Comparison of ENCODE assay signal across 14 cellular contexts in the genomic region with DNA sequence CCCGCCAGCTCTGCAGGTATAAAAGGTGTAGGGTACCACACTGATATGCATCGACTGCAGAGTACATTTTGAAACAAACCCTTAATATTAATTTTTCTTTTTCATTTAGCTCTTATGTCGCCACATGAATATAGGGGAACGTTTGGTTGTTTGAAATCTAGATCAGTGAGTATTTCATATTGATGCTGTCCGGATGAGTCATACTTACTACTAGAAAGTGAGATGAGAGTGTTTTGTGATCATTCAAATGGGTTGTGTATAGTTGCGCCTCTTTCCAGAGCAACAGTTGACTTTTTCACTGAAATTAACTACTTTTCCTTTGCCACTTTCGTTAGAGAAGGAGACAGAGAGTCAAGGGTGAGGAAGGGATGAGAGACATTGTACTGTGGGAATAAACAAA. TPM values are rescaled to one million over a fixed set of nuclear protein-coding genes. Genes with fewer than 3 reads are reported as not detected.
DNase-seq lines count a peak whose midpoint lies in the region; ATAC-seq and TF ChIP-seq lines count a peak whose summit lies in the region.
"Had no signal": no experiment of that assay in that cellular context is flagged by ENCODE, and none has a peak within 500 bp of the region (broad histone marks: within the 10 kb centered on the region; RNA-seq: fewer than 3 reads in every experiment).

No MANE protein-coding gene starts in this region.

- peaks cover 48% of the 10 kb centered on the region; the same call in 1 of the 2 replicates for H3K79me2 ChIP-seq in SK-N-SH (ENCODE audit: insufficient read depth)

- H3K36me3 Mint-ChIP-seq in endothelial cell (ENCODE audit: low read depth, unreplicated experiment) = peaks cover 25% of the 10 kb centered on the region

- DNase-seq in left ventricle myocardium inferior = no peak
- DNase-seq in Right ventricle myocardium superior = no peak
- no peak for DNase-seq in SK-N-SH
- DNase-seq in endothelial cell (ENCODE audit: low spot score) = no peak
- DNase-seq in mucosa of descending colon = no peak
- DNase-seq: 8988T; ACHN; CD4-positive, CD25-positive, alpha-beta regulatory T cell; DMS79 had no signal

- no peak overlapping the region for H3K27ac Mint-ChIP-seq in endothelial cell (ENCODE audit: unreplicated experiment)

- H3K4me1 Mint-ChIP-seq in endothelial cell (ENCODE audit: unreplicated experiment) = peaks cover 8% of the 10 kb centered on the region
- H3K4me1 Mint-ChIP-seq: CD4-positive, CD25-positive, alpha-beta regulatory T cell had no signal

- intact Hi-C loops in left ventricle myocardium inferior (cut with micrococcal nuclease) (no loop called here), Right ventricle myocardium superior (cut with DNase I) (no loop called here), mucosa of descending colon (cut with DNase I, micrococcal nuclease) (no loop called here)

- TF ChIP-seq CTCF in left ventricle myocardium inferior (IDR thresholded peaks at IDR 0.05; ENCODE audit: borderline replicate concordance) (no peak), SK-N-SH (IDR thresholded peaks at IDR 0.05) (no peak), endothelial cell (IDR thresholded peaks at IDR 0.05; ENCODE audit: unreplicated experiment) (no peak), mucosa of descending colon (IDR thresholded peaks at IDR 0.05) (no peak)

- POLR2A ChIA-PET in SK-N-SH (lab: Yijun Ruan, JAX) = no interaction called here

- H3K4me3 Mint-ChIP-seq in endothelial cell (ENCODE audit: unreplicated experiment) = peak overlapping the region; percentile 37
- H3K4me3 Mint-ChIP-seq: CD4-positive, CD25-positive, alpha-beta regulatory T cell had no signal

- CTCF ChIA-PET in SK-N-SH (lab: Yijun Ruan, JAX) = no interaction called here

- TF ChIP-seq EP300 in SK-N-SH (IDR thresholded peaks at IDR 0.05; ENCODE audit: borderline replicate concordance in 1 of 2, low read depth in 1 of 2, low read length in 1 of 2) = no peak

- H3K27me3 ChIP-seq in left ventricle myocardium inferior (ENCODE audit: low read depth) = no peaks in the 10 kb centered on the region
- H3K27me3 ChIP-seq in SK-N-SH (ENCODE audit: insufficient read depth) = no peaks in the 10 kb centered on the region
- H3K27me3 ChIP-seq: BLaER1 treated with 17β-estradiol and CSF1 and Interleukin-3, amounts not matched to agents 10 nM and 100 nM had no signal

- no peaks in the 10 kb centered on the region for H3K9me2 ChIP-seq in SK-N-SH

- no peaks in the 10 kb centered on the region for H3F3A ChIP-seq in SK-N-SH (replicated peaks; ENCODE audit: insufficient read depth)

- H3K9ac ChIP-seq in SK-N-SH = no peak overlapping the region
- H3K9ac ChIP-seq: BLaER1 treated with 17β-estradiol and CSF1 and Interleukin-3, amounts not matched to agents 10 nM and 100 nM had no signal

- H3K4me3 ChIP-seq in left ventricle myocardium inferior = no peak overlapping the region
- H3K4me3 ChIP-seq in SK-N-SH (ENCODE audit: low read depth in 2 of 2, low read length in 1 of 2) = no peak overlapping the region
- no peak overlapping the region for H3K4me3 ChIP-seq in mucosa of descending colon
- H3K4me3 ChIP-seq: BLaER1 treated with 17β-estradiol and CSF1 and Interleukin-3, amounts not matched to agents 10 nM and 100 nM; HAP-1 had no signal

- H3K9me3 ChIP-seq in left ventricle myocardium inferior (replicated peaks) (no peaks in the 10 kb centered on the region), SK-N-SH (no peaks in the 10 kb centered on the region), mucosa of descending colon (no peaks in the 10 kb centered on the region)
- H3K9me3 ChIP-seq: BLaER1 treated with 17β-estradiol and CSF1 and Interleukin-3, amounts not matched to agents 10 nM and 100 nM; HAP-1 had no signal

- peaks cover 8% of the 10 kb centered on the region for H3K9me3 Mint-ChIP-seq in endothelial cell (ENCODE audit: unreplicated experiment)

- H4K20me1 ChIP-seq in SK-N-SH (ENCODE audit: insufficient read depth) = peaks cover 15% of the 10 kb centered on the region; the same call in 1 of the 2 replicates
- H4K20me1 ChIP-seq: BLaER1 treated with 17β-estradiol and CSF1 and Interleukin-3, amounts not matched to agents 10 nM and 100 nM had no signal

- peaks cover 2% of the 10 kb centered on the region for H3K27me3 Mint-ChIP-seq in endothelial cell (ENCODE audit: unreplicated experiment)

- H3K27ac ChIP-seq in left ventricle myocardium inferior (replicated peaks) (peak overlapping the region; percentile 80), SK-N-SH (ENCODE audit: low read depth in 2 of 2, low read length in 1 of 2) (no peak overlapping the region)
- H3K27ac ChIP-seq: BLaER1 treated with 17β-estradiol and CSF1 and Interleukin-3, amounts not matched to agents 10 nM and 100 nM; HL-60 had no signal

- H3K36me3 ChIP-seq in left ventricle myocardium inferior = no peaks in the 10 kb centered on the region
- peaks cover 4 to 6% of the 10 kb centered on the region in 2 experiments for H3K36me3 ChIP-seq in SK-N-SH (replicated peaks in 1 of 2; ENCODE audit: control insufficient read depth in 1 of 2, insufficient read depth in 2 of 2, low read length in 1 of 2)
- no peaks in the 10 kb centered on the region for H3K36me3 ChIP-seq in mucosa of descending colon (ENCODE audit: low read depth)
- H3K36me3 ChIP-seq: BLaER1 treated with 17β-estradiol and CSF1 and Interleukin-3, amounts not matched to agents 10 nM and 100 nM; HAP-1 had no signal

- ATAC-seq in Right ventricle myocardium superior (ENCODE audit: poor library complexity) = no peak
- ATAC-seq in mucosa of descending colon = no peak
- ATAC-seq in GM19328 (IDR thresholded peaks at IDR 0.05; ENCODE audit: unreplicated experiment) = no peak
- no peak for ATAC-seq in HG02884 (IDR thresholded peaks at IDR 0.05; ENCODE audit: unreplicated experiment)

- H3K4me2 ChIP-seq in SK-N-SH = no peak overlapping the region
- H3K4me2 ChIP-seq: BLaER1 treated with 17β-estradiol and CSF1 and Interleukin-3, amounts not matched to agents 10 nM and 100 nM had no signal

- no peak overlapping the region for H2AFZ ChIP-seq in SK-N-SH (ENCODE audit: low read depth)

- 54% methylated on average over 7 of the region's 7 CpGs for WGBS in SK-N-SH (ENCODE audit: low lambda C conversion rate)

- H3K4me1 ChIP-seq in left ventricle myocardium inferior = peaks cover 51% of the 10 kb centered on the region
- no peaks in the 10 kb centered on the region for H3K4me1 ChIP-seq in SK-N-SH (ENCODE audit: control insufficient read depth in 1 of 2, insufficient read depth in 2 of 2, low read depth in 1 of 2, low read length in 1 of 2)
- peaks cover 7% of the 10 kb centered on the region for H3K4me1 ChIP-seq in mucosa of descending colon (ENCODE audit: low read depth)
- H3K4me1 ChIP-seq: BLaER1 treated with 17β-estradiol and CSF1 and Interleukin-3, amounts not matched to agents 10 nM and 100 nM; HAP-1 had no signal

- no peak for TF ChIP-seq RAD21 in SK-N-SH (IDR thresholded peaks at IDR 0.05; ENCODE audit: low read length)

TF ChIP-seq in SK-N-SH, 30 proteins besides CTCF, POLR2A, EP300 and RAD21:
- TF ChIP-seq FOSL2 (IDR thresholded peaks at IDR 0.05; ENCODE audit: borderline replicate concordance, low read depth) (peak; percentile 54; the same call in 1 of the 2 replicates), GABPA (IDR thresholded peaks at IDR 0.05; ENCODE audit: low read depth) (no peak), JUND (IDR thresholded peaks at IDR 0.05) (peak; percentile 26; the same call in 1 of the 2 replicates)

RNA-seq across cellular contexts. Expression of a gene that starts 24.6 kb away (rescaled TPM):
- 51.0 TPM for total RNA-seq in left ventricle myocardium inferior
- total RNA-seq in Right ventricle myocardium superior = 38.0 TPM
- polyA plus RNA-seq in SK-N-SH (2012; rRNA removed) = 40.1 and 58.5 TPM in 2 replicates
- polyA plus RNA-seq in SK-N-SH (2012; cell fraction: cytosol; rRNA removed) = 36.6 and 46.2 TPM in 2 replicates
- polyA plus RNA-seq in SK-N-SH (2012; cell fraction: nucleus; rRNA removed) = 96.4 and 147 TPM in 2 replicates
- 70.1 TPM for total RNA-seq in endothelial cell (ENCODE audit: unreplicated experiment)
- 10 to 100 TPM; 42.5 to 53.1 (median 46.5) TPM for total RNA-seq in mucosa of descending colon
